ENCODE assay signal across 8 cellular contexts in the genomic region with DNA sequence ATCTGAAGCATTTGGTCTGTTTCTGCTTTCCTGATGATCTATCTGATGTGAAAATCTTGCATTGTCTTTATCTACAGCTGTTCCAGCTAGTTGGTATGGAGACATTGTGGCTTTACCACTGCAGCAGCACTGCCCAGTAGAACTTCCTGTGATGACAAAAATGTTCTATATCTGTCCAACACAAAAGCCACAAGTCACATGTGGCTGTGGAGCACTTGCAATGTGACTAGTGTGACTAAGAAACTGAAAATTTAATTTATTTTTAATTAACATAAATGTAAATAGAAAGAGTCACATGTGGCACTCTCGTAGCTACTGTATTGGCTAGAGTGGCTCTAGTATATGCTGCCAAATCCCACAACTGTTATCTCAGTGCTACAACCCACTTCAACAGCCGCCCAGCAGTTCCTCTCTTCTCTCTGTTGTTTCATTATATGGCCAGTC.
DNase-seq lines count a peak whose midpoint lies in the region; ATAC-seq and TF ChIP-seq lines count a peak whose summit lies in the region.

No MANE protein-coding gene starts in this region.

- no peaks in the 10 kb centered on the region for H3K9me3 Mint-ChIP-seq in activated CD4-positive, alpha-beta T cell treated with anti-CD3 and anti-CD28 coated beads, Interleukin-2, amount 10 ng/mL, durations not matched to agents 7 days and 5 days

- H3K27me3 Mint-ChIP-seq in activated CD4-positive, alpha-beta T cell treated with anti-CD3 and anti-CD28 coated beads, Interleukin-2, amount 10 ng/mL, durations not matched to agents 7 days and 5 days, result peaks cover 3% of the 10 kb centered on the region

- no peaks in the 10 kb centered on the region for H3K36me3 Mint-ChIP-seq in activated CD4-positive, alpha-beta T cell treated with anti-CD3 and anti-CD28 coated beads, Interleukin-2, amount 10 ng/mL, durations not matched to agents 7 days and 5 days (ENCODE audit: low read depth)

- intact Hi-C loops in colonic mucosa (cut with DNase I), result no loop called here

- H3K27ac Mint-ChIP-seq in activated CD4-positive, alpha-beta T cell treated with anti-CD3 and anti-CD28 coated beads, Interleukin-2, amount 10 ng/mL, durations not matched to agents 7 days and 5 days, result no peak overlapping the region

- TF ChIP-seq CTCF in OCI-LY3 (IDR thresholded peaks at IDR 0.05; ENCODE audit: low read depth, low read length) (no peak), colonic mucosa (IDR thresholded peaks at IDR 0.05) (no peak)

- H3K4me1 Mint-ChIP-seq in activated CD4-positive, alpha-beta T cell treated with anti-CD3 and anti-CD28 coated beads, Interleukin-2, amount 10 ng/mL, durations not matched to agents 7 days and 5 days, result peaks cover 2% of the 10 kb centered on the region

- H3K9ac ChIP-seq in OCI-LY3 (ENCODE audit: low read length) (peak overlapping the region; percentile 79), colonic mucosa (ENCODE audit: low read depth in 2 of 2, low read length in 2 of 2) (no peak overlapping the region)

- CTCF ChIA-PET in activated CD4-positive, alpha-beta T cell treated with anti-CD3 and anti-CD28 coated beads, Interleukin-2, amount 10 ng/mL, durations not matched to agents 7 days and 5 days (lab: Charles Lee), result no interaction called here

- no peaks in the 10 kb centered on the region for H3K79me2 ChIP-seq in OCI-LY3 (ENCODE audit: low read length)

- ATAC-seq in HG02938 (IDR thresholded peaks at IDR 0.05; ENCODE audit: unreplicated experiment), result peak; percentile 92

- H3K9me3 ChIP-seq in OCI-LY3 (ENCODE audit: insufficient read depth, low read length) (peaks cover 11% of the 10 kb centered on the region; the same call in 1 of the 2 replicates), colonic mucosa (no peaks in the 10 kb centered on the region)

- H3K4me3 ChIP-seq in OCI-LY3 (ENCODE audit: low read length), result peak overlapping the region; percentile 37
- H3K4me3 ChIP-seq in colonic mucosa, result no peak overlapping the region

- H4K20me1 ChIP-seq in OCI-LY3 (ENCODE audit: insufficient read depth, low read length), result no peaks in the 10 kb centered on the region

- H3K27ac ChIP-seq in OCI-LY3 (ENCODE audit: low read length), result peak overlapping the region; percentile 87
- H3K27ac ChIP-seq in colonic mucosa, result no peak overlapping the region

- peaks cover 14% of the 10 kb centered on the region for H3K36me3 ChIP-seq in OCI-LY3 (replicated peaks; ENCODE audit: low read depth, low read length)
- H3K36me3 ChIP-seq in colonic mucosa, result no peaks in the 10 kb centered on the region

- H3K4me1 ChIP-seq in OCI-LY3 (ENCODE audit: low read length), result peaks cover 67% of the 10 kb centered on the region
- H3K4me1 ChIP-seq in colonic mucosa, result no peaks in the 10 kb centered on the region

- H2AFZ ChIP-seq in OCI-LY3 (ENCODE audit: low read depth, low read length), result peak overlapping the region; percentile 20; the same call in 1 of the 2 replicates

- POLR2A ChIA-PET in activated CD4-positive, alpha-beta T cell treated with anti-CD3 and anti-CD28 coated beads, Interleukin-2, amount 10 ng/mL, durations not matched to agents 7 days and 5 days (lab: Charles Lee), result no interaction called here

- peak; percentile 59 for DNase-seq in NK-92 treated with Interleukin-12 subunit alpha and Interleukin-12 subunit beta, amount 100 ng/mL, for 24 hours (lab: John Stamatoyannopoulos, UW)
- no peak for DNase-seq in NK-92 (lab: John Stamatoyannopoulos, UW; ENCODE audit: unreplicated experiment)
- peak; percentile 10 for DNase-seq in midbrain (lab: John Stamatoyannopoulos, UW)
- no peak for DNase-seq in NCI-H187 treated with DMSO at 0.1 percent for 48 hours (lab: John Stamatoyannopoulos, UW)
- DNase-seq in colonic mucosa, result no peak
- no peak for DNase-seq in activated CD4-positive, alpha-beta T cell treated with anti-CD3 and anti-CD28 coated beads, Interleukin-2, amount 10 ng/mL, durations not matched to agents 7 days and 5 days

- peak overlapping the region; percentile 80 for H3K4me2 ChIP-seq in OCI-LY3 (ENCODE audit: low read length)

- H3K4me3 Mint-ChIP-seq in activated CD4-positive, alpha-beta T cell treated with anti-CD3 and anti-CD28 coated beads, Interleukin-2, amount 10 ng/mL, durations not matched to agents 7 days and 5 days, result no peak overlapping the region

- no peaks in the 10 kb centered on the region for H3K27me3 ChIP-seq in OCI-LY3 (ENCODE audit: low read depth, low read length)
- H3K27me3 ChIP-seq in colonic mucosa, result no peaks in the 10 kb centered on the region

Comparison
In these comparisons a context has a peak if more than half of its experiments do, and no peak if none do; other contexts are left out.
1. DNase-seq: peak in NK-92 treated with Interleukin-12 subunit alpha and Interleukin-12 subunit beta, amount 100 ng/mL, for 24 hours (single experiment) and midbrain (single experiment); none in NK-92 (single experiment), NCI-H187 treated with DMSO at 0.1 percent for 48 hours (single experiment), colonic mucosa (single experiment) and activated CD4-positive, alpha-beta T cell treated with anti-CD3 and anti-CD28 coated beads, Interleukin-2, amount 10 ng/mL, durations not matched to agents 7 days and 5 days (single experiment).